In genomic region chr20:57047281-57048026, GRCh38 we compare ENCODE assay signal across 13 cellular contexts.
DNase-seq lines count a peak whose midpoint lies in the region; ATAC-seq and TF ChIP-seq lines count a peak whose summit lies in the region.
"Had no signal": no experiment of that assay in that cellular context is flagged by ENCODE, and none has a peak within 500 bp of the region (broad histone marks: within the 10 kb centered on the region; RNA-seq: fewer than 3 reads in every experiment).

No MANE protein-coding gene starts in this region.

- TF ChIP-seq CTCF in OCI-LY7 (conservative IDR thresholded peaks at IDR 0.05; ENCODE audit: low read length) (peak; percentile 35; the same call in 1 of the 2 replicates), esophagus squamous epithelium (IDR thresholded peaks at IDR 0.05) (peak in 3 of 6 experiments; percentile 6 to 54 (median 29)), upper lobe of right lung (IDR thresholded peaks at IDR 0.05) (no peak)

- H3K4me2 ChIP-seq in OCI-LY7 (ENCODE audit: low read length), result no peak overlapping the region

- H3K79me2 ChIP-seq in OCI-LY7 (ENCODE audit: insufficient read depth, low read depth, low read length), result no peaks in the 10 kb centered on the region

- H3K27me3 ChIP-seq in esophagus squamous epithelium, result peaks cover 0 to 17% (median 0%) of the 10 kb centered on the region in 4 donors
- peaks cover 28% of the 10 kb centered on the region for H3K27me3 ChIP-seq in upper lobe of right lung

- CTCF ChIA-PET in OCI-LY7 (lab: Charles Lee; ENCODE audit: unreplicated experiment), result no interaction called here

- no peaks in the 10 kb centered on the region for H4K20me1 ChIP-seq in OCI-LY7 (ENCODE audit: insufficient read depth, low read length)

- intact Hi-C loops in OCI-LY7 (cut with micrococcal nuclease; ENCODE audit: unreplicated experiment), result no loop called here
- intact Hi-C loops in esophagus squamous epithelium (cut with DNase I), result no loop called here
- intact Hi-C loops in upper lobe of right lung (cut with DNase I), result no loop called here

- no peak overlapping the region for H3K27ac ChIP-seq in OCI-LY7 (ENCODE audit: low read depth, low read length, poor library complexity, severe bottlenecking)
- peak overlapping the region; percentile 58 to 86 (median 71) for H3K27ac ChIP-seq in esophagus squamous epithelium
- H3K27ac ChIP-seq in upper lobe of right lung, result no peak overlapping the region
- H3K27ac ChIP-seq: 22Rv1, SJCRH30 had no signal

- H3K4me3 ChIP-seq in OCI-LY7 (ENCODE audit: low read depth, low read length, poor library complexity, severe bottlenecking) (no peak overlapping the region), esophagus squamous epithelium (no peak overlapping the region), upper lobe of right lung (no peak overlapping the region)
- H3K4me3 ChIP-seq: SJCRH30 had no signal

- 14 to 40% methylated on average over 10 to 16 of the region's 20 CpGs for WGBS in esophagus squamous epithelium, 2 donors

- H3K36me3 ChIP-seq in OCI-LY7 (ENCODE audit: insufficient read depth, low read length), result no peaks in the 10 kb centered on the region
- H3K36me3 ChIP-seq in esophagus squamous epithelium, result no peaks in the 10 kb centered on the region
- H3K36me3 ChIP-seq in upper lobe of right lung, result no peaks in the 10 kb centered on the region
- H3K36me3 ChIP-seq: SJCRH30 had no signal

- TF ChIP-seq POLR2A in esophagus squamous epithelium (IDR thresholded peaks at IDR 0.05), result no peak

- no peak for ATAC-seq in upper lobe of right lung
- ATAC-seq: activated naive CD8-positive, alpha-beta T cell treated with anti-CD3 and anti-CD28 coated beads, Interleukin-2, amount 50 U/mL, for 24 hours had no signal

- H3K9me3 ChIP-seq in OCI-LY7 (ENCODE audit: low read length) (no peaks in the 10 kb centered on the region), esophagus squamous epithelium (no peaks in the 10 kb centered on the region), upper lobe of right lung (no peaks in the 10 kb centered on the region)
- H3K9me3 ChIP-seq: SJCRH30 had no signal

- H3K9me2 ChIP-seq in OCI-LY7 (ENCODE audit: insufficient read depth, low read length), result no peaks in the 10 kb centered on the region

- POLR2A ChIA-PET in OCI-LY7 (lab: Charles Lee), result no interaction called here

- H3K4me1 ChIP-seq in OCI-LY7 (ENCODE audit: insufficient read depth, low read length, poor library complexity, severe bottlenecking), result no peaks in the 10 kb centered on the region
- peaks cover 20 to 54% (median 27%) of the 10 kb centered on the region in 3 donors for H3K4me1 ChIP-seq in esophagus squamous epithelium
- no peaks in the 10 kb centered on the region for H3K4me1 ChIP-seq in upper lobe of right lung

- DNase-seq in DMS 273 (lab: John Stamatoyannopoulos, UW; ENCODE audit: unreplicated experiment), result peak; percentile 22
- no peak for DNase-seq in DMS 273 treated with DMSO at 0.1 percent for 48 hours (lab: John Stamatoyannopoulos, UW)
- DNase-seq in OCI-LY7 (ENCODE audit: low spot score), result peak; percentile 5
- DNase-seq in esophagus squamous epithelium (lab: John Stamatoyannopoulos, UW), result no peak
- peak; percentile 45 for DNase-seq in upper lobe of right lung
- DNase-seq in dedifferentiated amniotic fluid mesenchymal stem cell (ENCODE audit: extremely low spot score), result no peak
- DNase-seq in DMS79 (lab: John Stamatoyannopoulos, UW), result no peak
- no peak for DNase-seq in activated CD4-positive, CD25-positive, alpha-beta regulatory T cell treated with anti-CD3 and anti-CD28 coated beads, Interleukin-2, amount 50 U/mL, for 72 hours
- DNase-seq: activated CD4-positive, alpha-beta T cell treated with anti-CD3 and anti-CD28 coated beads, Interleukin-2, amount 50 U/mL, for 1 hour; NCI-H1930 had no signal

- H2AFZ ChIP-seq in OCI-LY7 (ENCODE audit: low read length), result no peak overlapping the region

- BruUV-seq in OCI-LY7 (replicated peaks; lab: Mats Ljungman, UMichigan), result no TSS peak

Comparison
In these comparisons a context has a peak if more than half of its experiments do, and no peak if none do; other contexts are left out.
1. DNase-seq: peak in DMS 273 (single experiment), OCI-LY7 (single experiment) and upper lobe of right lung (single experiment); none in DMS 273 treated with DMSO at 0.1 percent for 48 hours (single experiment), esophagus squamous epithelium (single experiment), dedifferentiated amniotic fluid mesenchymal stem cell (single experiment), DMS79 (single experiment) and activated CD4-positive, CD25-positive, alpha-beta regulatory T cell treated with anti-CD3 and anti-CD28 coated beads, Interleukin-2, amount 50 U/mL, for 72 hours (single experiment).
2. H3K27ac ChIP-seq: peak in esophagus squamous epithelium (4 of 4); none in OCI-LY7 (single experiment) and upper lobe of right lung (single experiment).